27 cellular contexts compared by ENCODE assay signal in genomic region chr6:80348263-80348662, GRCh38.
DNase-seq lines count a peak whose midpoint lies in the region; ATAC-seq and TF ChIP-seq lines count a peak whose summit lies in the region.
"Had no signal": no experiment of that assay in that cellular context is flagged by ENCODE, and none has a peak within 500 bp of the region (broad histone marks: within the 10 kb centered on the region; RNA-seq: fewer than 3 reads in every experiment).

No MANE protein-coding gene starts in this region.

- H3K9me3 ChIP-seq in heart left ventricle (no peaks in the 10 kb centered on the region), right cardiac atrium (ENCODE audit: control insufficient read depth, low read length) (no peaks in the 10 kb centered on the region)
- H3K9me3 ChIP-seq: BLaER1 treated with 17β-estradiol and CSF1 and Interleukin-3, amounts not matched to agents 10 nM and 100 nM; mucosa of descending colon; prostate gland; stomach; transverse colon had no signal

- peak in 4 of 5 donors; percentile 11 to 60 (median 29) for DNase-seq in heart left ventricle
- no peak for DNase-seq in right cardiac atrium
- peak; percentile 73 for DNase-seq in brain pericyte (ENCODE audit: low read depth, low spot score)
- peak; percentile 95 for DNase-seq in myocyte (ENCODE audit: low read depth)
- DNase-seq in type B pancreatic cell (ENCODE audit: extremely low spot score, unreplicated experiment): no peak
- no peak for DNase-seq in NCI-H2029 treated with DMSO at 0.1 percent for 48 hours (lab: John Stamatoyannopoulos, UW)
- DNase-seq: activated CD4-positive, alpha-beta T cell treated with anti-CD3 and anti-CD28 coated beads, Interleukin-2, amount 10 ng/mL, durations not matched to agents 7 days and 5 days; activated CD8-positive, alpha-beta memory T cell treated with anti-CD3 and anti-CD28 coated beads, Interleukin-2, amount 10 ng/mL, durations not matched to agents 7 days and 5 days; dermis blood vessel endothelial cell; GM23248; mucosa of descending colon; NCI-H1105 treated with DMSO at 0.1 percent for 48 hours; NCI-H2081 treated with DMSO at 0.1 percent for 48 hours; NCI-H524; stimulated activated CD4-positive, alpha-beta T cell treated with anti-CD3 and anti-CD28 coated beads, Interleukin-4, amount 100 ng/mL, for 4 hours; stomach; transverse colon had no signal

- no peak for TF ChIP-seq CTCF in heart left ventricle (IDR thresholded peaks at IDR 0.05)
- no peak for TF ChIP-seq CTCF in type B pancreatic cell (conservative IDR thresholded peaks at IDR 0.05)

- H3K27me3 ChIP-seq in heart left ventricle (no peaks in the 10 kb centered on the region), right cardiac atrium (ENCODE audit: control insufficient read depth, insufficient read depth) (no peaks in the 10 kb centered on the region)
- H3K27me3 ChIP-seq: BLaER1 treated with 17β-estradiol and CSF1 and Interleukin-3, amounts not matched to agents 10 nM and 100 nM; stomach; transverse colon had no signal

- ATAC-seq in heart left ventricle (peak; percentile 70 to 82 (median 76)), right cardiac atrium (no peak), HG03045 (IDR thresholded peaks at IDR 0.05; ENCODE audit: unreplicated experiment) (no peak), HG02623 (IDR thresholded peaks at IDR 0.05; ENCODE audit: unreplicated experiment) (no peak)
- ATAC-seq: activated CD8-positive, alpha-beta memory T cell treated with anti-CD3 and anti-CD28 coated beads, Interleukin-2, amount 10 ng/mL, durations not matched to agents 7 days and 5 days; HepG2; mucosa of descending colon had no signal

- H3K4me1 Mint-ChIP-seq in type B pancreatic cell (ENCODE audit: unreplicated experiment): no peaks in the 10 kb centered on the region
- H3K4me1 Mint-ChIP-seq: activated CD4-positive, alpha-beta T cell treated with anti-CD3 and anti-CD28 coated beads, Interleukin-2, amount 10 ng/mL, durations not matched to agents 7 days and 5 days; activated CD8-positive, alpha-beta memory T cell treated with anti-CD3 and anti-CD28 coated beads, Interleukin-2, amount 10 ng/mL, durations not matched to agents 7 days and 5 days; brain had no signal

- TF ChIP-seq POLR2A in heart left ventricle (IDR thresholded peaks at IDR 0.05): no peak

- H3K4me3 ChIP-seq in heart left ventricle: no peak overlapping the region
- no peak overlapping the region for H3K4me3 ChIP-seq in right cardiac atrium (ENCODE audit: low read length)
- H3K4me3 ChIP-seq: BLaER1 treated with 17β-estradiol and CSF1 and Interleukin-3, amounts not matched to agents 10 nM and 100 nM; GM23248; mucosa of descending colon; prostate gland; stomach; transverse colon had no signal

- H3K27ac ChIP-seq in heart left ventricle: no peak overlapping the region
- no peak overlapping the region for H3K27ac ChIP-seq in right cardiac atrium (ENCODE audit: low read length)
- H3K27ac ChIP-seq: BLaER1 treated with 17β-estradiol and CSF1 and Interleukin-3, amounts not matched to agents 10 nM and 100 nM; GM23248; prostate gland; stomach; transverse colon; VCaP had no signal

- H3K36me3 ChIP-seq in heart left ventricle: no peaks in the 10 kb centered on the region
- H3K36me3 ChIP-seq: BLaER1 treated with 17β-estradiol and CSF1 and Interleukin-3, amounts not matched to agents 10 nM and 100 nM; prostate gland; stomach; transverse colon had no signal

- H3K4me1 ChIP-seq in heart left ventricle (peaks cover 0 to 15% (median 0%) of the 10 kb centered on the region in 12 donors), right cardiac atrium (ENCODE audit: control insufficient read depth, insufficient read depth, low read length) (no peaks in the 10 kb centered on the region)
- H3K4me1 ChIP-seq: BLaER1 treated with 17β-estradiol and CSF1 and Interleukin-3, amounts not matched to agents 10 nM and 100 nM; prostate gland; stomach; transverse colon had no signal

- intact Hi-C loops in heart left ventricle (cut with DNase I): loop anchor here in 1 of 10 donors (10.0 kb wide), 1 partner anchor 213 kb away; no protein-coding TSS in a partner anchor
- intact Hi-C loops in right cardiac atrium (cut with DNase I): no loop called here

- no peaks in the 10 kb centered on the region for H3K9me3 Mint-ChIP-seq in type B pancreatic cell
- H3K9me3 Mint-ChIP-seq: activated CD4-positive, alpha-beta T cell treated with anti-CD3 and anti-CD28 coated beads, Interleukin-2, amount 10 ng/mL, durations not matched to agents 7 days and 5 days; activated T-helper 1 cell treated with anti-CD3 and anti-CD28 coated beads, Interleukin-12 subunit alpha, Interleukin-12 subunit beta, Interleukin-2, Interleukin-4 antibody, amounts not matched to agents 30 ng/mL and 10 ng/mL and 1 ng/mL, durations not matched to agents 14 hours and 24 hours and 36 hours; brain; T-helper 2 cell treated with Interferon-gamma antibody and Interleukin-4, amounts not matched to agents 5 μg/mL and 100 μg/mL, for 36 hours had no signal

- no peak overlapping the region for H3K4me3 Mint-ChIP-seq in type B pancreatic cell
- H3K4me3 Mint-ChIP-seq: activated CD4-positive, alpha-beta T cell treated with anti-CD3 and anti-CD28 coated beads, Interleukin-2, amount 10 ng/mL, durations not matched to agents 7 days and 5 days; activated CD8-positive, alpha-beta memory T cell treated with anti-CD3 and anti-CD28 coated beads, Interleukin-2, amount 10 ng/mL, durations not matched to agents 7 days and 5 days; activated naive CD8-positive, alpha-beta T cell; activated T-helper 1 cell treated with anti-CD3 and anti-CD28 coated beads, Interleukin-12 subunit alpha, Interleukin-12 subunit beta, Interleukin-2, Interleukin-4 antibody, amounts not matched to agents 30 ng/mL and 10 ng/mL and 1 ng/mL, durations not matched to agents 14 hours and 24 hours and 36 hours; brain; T-helper 2 cell treated with Interferon-gamma antibody and Interleukin-4, amounts not matched to agents 5 μg/mL and 100 μg/mL, for 36 hours had no signal

- WGBS in heart left ventricle, 4 donors: 61 to 67% (median 62%) methylated on average over 2 of the region's 2 CpGs
- WGBS in right cardiac atrium: 75% methylated on average over 2 of the region's 2 CpGs

- H3K27ac Mint-ChIP-seq in type B pancreatic cell: no peak overlapping the region
- H3K27ac Mint-ChIP-seq: activated CD4-positive, alpha-beta T cell treated with anti-CD3 and anti-CD28 coated beads, Interleukin-2, amount 10 ng/mL, durations not matched to agents 7 days and 5 days; activated CD8-positive, alpha-beta memory T cell treated with anti-CD3 and anti-CD28 coated beads, Interleukin-2, amount 10 ng/mL, durations not matched to agents 7 days and 5 days; activated naive CD8-positive, alpha-beta T cell; activated T-helper 1 cell treated with anti-CD3 and anti-CD28 coated beads, Interleukin-12 subunit alpha, Interleukin-12 subunit beta, Interleukin-2, Interleukin-4 antibody, amounts not matched to agents 30 ng/mL and 10 ng/mL and 1 ng/mL, durations not matched to agents 14 hours and 24 hours and 36 hours; brain; T-helper 2 cell treated with Interferon-gamma antibody and Interleukin-4, amounts not matched to agents 5 μg/mL and 100 μg/mL, for 36 hours had no signal

- peaks cover 3% of the 10 kb centered on the region for H3K36me3 Mint-ChIP-seq in type B pancreatic cell
- H3K36me3 Mint-ChIP-seq: activated CD8-positive, alpha-beta memory T cell treated with anti-CD3 and anti-CD28 coated beads, Interleukin-2, amount 10 ng/mL, durations not matched to agents 7 days and 5 days; brain had no signal

- no peaks in the 10 kb centered on the region for H3K27me3 Mint-ChIP-seq in type B pancreatic cell
- H3K27me3 Mint-ChIP-seq: activated CD4-positive, alpha-beta T cell treated with anti-CD3 and anti-CD28 coated beads, Interleukin-2, amount 10 ng/mL, durations not matched to agents 7 days and 5 days; activated CD8-positive, alpha-beta memory T cell treated with anti-CD3 and anti-CD28 coated beads, Interleukin-2, amount 10 ng/mL, durations not matched to agents 7 days and 5 days; activated naive CD8-positive, alpha-beta T cell; brain had no signal

Comparison
In these comparisons a context has a peak if more than half of its experiments do, and no peak if none do; other contexts are left out.
1. ATAC-seq: peak in heart left ventricle (4 of 4); none in right cardiac atrium (0 of 2), HG03045 (single experiment) and HG02623 (single experiment).
2. DNase-seq: peak in heart left ventricle (4 of 5), brain pericyte (single experiment) and myocyte (single experiment); none in right cardiac atrium (0 of 3), type B pancreatic cell (single experiment) and NCI-H2029 treated with DMSO at 0.1 percent for 48 hours (single experiment).